In genomic region chr4:78200949-78201348, GRCh38 we compare ENCODE assay signal across 28 cellular contexts.
"Had no signal": no experiment of that assay in that cellular context is flagged by ENCODE, and none has a peak within 500 bp of the region (broad histone marks: within the 10 kb centered on the region; RNA-seq: fewer than 3 reads in every experiment).

No MANE protein-coding gene starts in this region.

- DNase-seq: stimulated activated CD4-positive, alpha-beta T cell treated with anti-CD3 and anti-CD28 coated beads, Interleukin-2, amount 100 ng/mL, for 24 hours; stimulated activated CD4-positive, alpha-beta T cell treated with anti-CD3 and anti-CD28 coated beads, Interleukin-2, amount 100 ng/mL, for 48 hours; stimulated activated CD4-positive, alpha-beta T cell treated with anti-CD3 and anti-CD28 coated beads, Interleukin-4, amount 100 ng/mL, for 1 hour; stimulated activated CD4-positive, alpha-beta T cell treated with anti-CD3 and anti-CD28 coated beads, Interleukin-4, amount 100 ng/mL, for 24 hours; stimulated activated CD4-positive, alpha-beta T cell treated with anti-CD3 and anti-CD28 coated beads, Interleukin-4, amount 100 ng/mL, for 4 hours; stimulated activated naive B cell treated with anti-CD40 and anti-IgM and Interleukin-4, amounts not matched to agents 10 μg/mL and 1 μg/mL and 100 μg/mL, for 72 hours; stimulated activated naive CD4-positive, alpha-beta T cell; stimulated activated naive CD4-positive, alpha-beta T cell treated with Interleukin-2 at 50 U/mL for 16 hours; stimulated activated naive CD8-positive, alpha-beta T cell treated with anti-CD3 and anti-CD28 coated beads, Interleukin-15, amount 100 ng/mL, for 72 hours; stimulated activated naive CD8-positive, alpha-beta T cell treated with anti-CD3 and anti-CD28 coated beads, Interleukin-15, Interleukin-2, amounts not matched to agents 100 U/mL and 50 U/mL, for 24 hours; stomach; substantia nigra; testis; thyroid gland; tibial artery; transverse colon; upper lobe of left lung; upper lobe of right lung; uterus had no signal

- H3K27ac Mint-ChIP-seq: stimulated activated effector memory CD8-positive, alpha-beta T cell treated with anti-CD3 and anti-CD28 coated beads, Interleukin-12 subunit alpha, Interleukin-12 subunit beta, amount 100 ng/mL, for 72 hours; stimulated activated memory B cell treated with anti-CD40 and anti-IgM and Interleukin-4, amounts not matched to agents 10 μg/mL and 1 μg/mL and 100 μg/mL, for 72 hours; stimulated activated naive B cell treated with anti-CD40 and anti-IgM and Interleukin-4, amounts not matched to agents 10 μg/mL and 1 μg/mL and 100 μg/mL, for 72 hours; stimulated activated naive CD8-positive, alpha-beta T cell treated with anti-CD3 and anti-CD28 coated beads, Interleukin-15, amount 100 ng/mL, for 72 hours; stimulated activated naive CD8-positive, alpha-beta T cell treated with anti-CD3 and anti-CD28 coated beads, Interleukin-15, Interleukin-2, amounts not matched to agents 100 ng/mL and 50 ng/mL, for 24 hours; type B pancreatic cell had no signal

- FAIRE-seq: urothelium cell line had no signal

- H3K4me1 Mint-ChIP-seq: stimulated activated effector memory CD8-positive, alpha-beta T cell treated with anti-CD3 and anti-CD28 coated beads, Interleukin-12 subunit alpha, Interleukin-12 subunit beta, amount 100 ng/mL, for 72 hours; stimulated activated memory B cell treated with anti-CD40 and anti-IgM and Interleukin-4, amounts not matched to agents 10 μg/mL and 1 μg/mL and 100 μg/mL, for 72 hours; stimulated activated naive B cell treated with anti-CD40 and anti-IgM and Interleukin-4, amounts not matched to agents 10 μg/mL and 1 μg/mL and 100 μg/mL, for 72 hours; stimulated activated naive CD8-positive, alpha-beta T cell treated with anti-CD3 and anti-CD28 coated beads, Interleukin-15, amount 100 ng/mL, for 72 hours had no signal

- H3K27me3 Mint-ChIP-seq: type B pancreatic cell had no signal

- H3K9me3 ChIP-seq: stomach, suprapubic skin, testis, thoracic aorta, thyroid gland, tibial artery, tibial nerve, transverse colon, upper lobe of left lung, upper lobe of right lung, uterus, vagina had no signal

- H3K4me3 ChIP-seq: stomach, suprapubic skin, testis, thoracic aorta, thyroid gland, tibial artery, tibial nerve, transverse colon, upper lobe of left lung, upper lobe of right lung, uterus, vagina had no signal

- H3K9me3 Mint-ChIP-seq: stimulated activated effector memory CD8-positive, alpha-beta T cell treated with anti-CD3 and anti-CD28 coated beads, Interleukin-12 subunit alpha, Interleukin-12 subunit beta, amount 100 ng/mL, for 72 hours; stimulated activated memory B cell treated with anti-CD40 and anti-IgM and Interleukin-4, amounts not matched to agents 10 μg/mL and 1 μg/mL and 100 μg/mL, for 72 hours; stimulated activated naive B cell treated with anti-CD40 and anti-IgM and Interleukin-4, amounts not matched to agents 10 μg/mL and 1 μg/mL and 100 μg/mL, for 72 hours; stimulated activated naive CD8-positive, alpha-beta T cell treated with anti-CD3 and anti-CD28 coated beads, Interleukin-15, amount 100 ng/mL, for 72 hours; stimulated activated naive CD8-positive, alpha-beta T cell treated with anti-CD3 and anti-CD28 coated beads, Interleukin-15, Interleukin-2, amounts not matched to agents 100 ng/mL and 50 ng/mL, for 24 hours had no signal

- H3K4me1 ChIP-seq: stomach, suprapubic skin, testis, thyroid gland, tibial artery, tibial nerve, transverse colon, upper lobe of left lung, upper lobe of right lung, uterus, vagina had no signal

- H3K27me3 ChIP-seq: stomach, suprapubic skin, testis, thyroid gland, tibial artery, tibial nerve, transverse colon, upper lobe of left lung, upper lobe of right lung, uterus, vagina had no signal

- ATAC-seq: stimulated activated effector memory CD8-positive, alpha-beta T cell treated with anti-CD3 and anti-CD28 coated beads, Interleukin-12 subunit alpha, Interleukin-12 subunit beta, amount 100 ng/mL, for 72 hours; stimulated activated memory B cell treated with anti-CD40 and anti-IgM and Interleukin-4, amounts not matched to agents 10 μg/mL and 1 μg/mL and 100 μg/mL, for 72 hours; stimulated activated naive B cell treated with anti-CD40 and anti-IgM and Interleukin-4, amounts not matched to agents 10 μg/mL and 1 μg/mL and 100 μg/mL, for 72 hours; stimulated activated naive CD8-positive, alpha-beta T cell treated with anti-CD3 and anti-CD28 coated beads, Interleukin-15, amount 100 ng/mL, for 72 hours; stimulated activated naive CD8-positive, alpha-beta T cell treated with anti-CD3 and anti-CD28 coated beads, Interleukin-15, Interleukin-2, amounts not matched to agents 100 U/mL and 50 U/mL, for 24 hours; upper lobe of right lung had no signal

- H3K4me3 Mint-ChIP-seq: stimulated activated effector memory CD8-positive, alpha-beta T cell treated with anti-CD3 and anti-CD28 coated beads, Interleukin-12 subunit alpha, Interleukin-12 subunit beta, amount 100 ng/mL, for 72 hours; stimulated activated memory B cell treated with anti-CD40 and anti-IgM and Interleukin-4, amounts not matched to agents 10 μg/mL and 1 μg/mL and 100 μg/mL, for 72 hours; stimulated activated naive B cell treated with anti-CD40 and anti-IgM and Interleukin-4, amounts not matched to agents 10 μg/mL and 1 μg/mL and 100 μg/mL, for 72 hours; stimulated activated naive CD8-positive, alpha-beta T cell treated with anti-CD3 and anti-CD28 coated beads, Interleukin-15, amount 100 ng/mL, for 72 hours; stimulated activated naive CD8-positive, alpha-beta T cell treated with anti-CD3 and anti-CD28 coated beads, Interleukin-15, Interleukin-2, amounts not matched to agents 100 ng/mL and 50 ng/mL, for 24 hours; type B pancreatic cell had no signal

- H3K27ac ChIP-seq: stomach, suprapubic skin, testis, thoracic aorta, thyroid gland, tibial artery, tibial nerve, transverse colon, upper lobe of left lung, upper lobe of right lung, uterus, vagina had no signal

- H3K36me3 ChIP-seq: stomach, suprapubic skin, thoracic aorta, thyroid gland, tibial artery, tibial nerve, transverse colon, upper lobe of left lung, upper lobe of right lung, uterus, vagina had no signal

- H3K36me3 Mint-ChIP-seq: stimulated activated effector memory CD8-positive, alpha-beta T cell treated with anti-CD3 and anti-CD28 coated beads, Interleukin-12 subunit alpha, Interleukin-12 subunit beta, amount 100 ng/mL, for 72 hours; stimulated activated memory B cell treated with anti-CD40 and anti-IgM and Interleukin-4, amounts not matched to agents 10 μg/mL and 1 μg/mL and 100 μg/mL, for 72 hours; stimulated activated naive B cell treated with anti-CD40 and anti-IgM and Interleukin-4, amounts not matched to agents 10 μg/mL and 1 μg/mL and 100 μg/mL, for 72 hours; type B pancreatic cell had no signal
